ENCODE assay signal across 19 cellular contexts in genomic region chr7:155744931-155745683, GRCh38.
DNase-seq lines count a peak whose midpoint lies in the region; ATAC-seq, FAIRE-seq and TF ChIP-seq lines count a peak whose summit lies in the region.
"Had no signal": no experiment of that assay in that cellular context is flagged by ENCODE, and none has a peak within 500 bp of the region (broad histone marks: within the 10 kb centered on the region; RNA-seq: fewer than 3 reads in every experiment).

No MANE protein-coding gene starts in this region.

- H3K9me3 Mint-ChIP-seq in stimulated activated naive CD8-positive, alpha-beta T cell treated with anti-CD3 and anti-CD28 coated beads, Interleukin-15, Interleukin-2, amounts not matched to agents 100 ng/mL and 50 ng/mL, for 24 hours: no peaks in the 10 kb centered on the region
- H3K9me3 Mint-ChIP-seq in activated T-helper 17 cell treated with anti-CD3 and anti-CD28 coated beads, Interleukin-2, amount 50 U/mL, for 72 hours: no peaks in the 10 kb centered on the region
- H3K9me3 Mint-ChIP-seq in glutamatergic neuron (ENCODE audit: unreplicated experiment): peaks cover 3% of the 10 kb centered on the region
- H3K9me3 Mint-ChIP-seq: activated T-helper 1 cell treated with anti-CD3 and anti-CD28 coated beads, Interleukin-12 subunit alpha, Interleukin-12 subunit beta, Interleukin-2, Interleukin-4 antibody, amounts not matched to agents 30 ng/mL and 10 ng/mL and 1 ng/mL, durations not matched to agents 14 hours and 24 hours and 36 hours had no signal

- peaks cover 72% of the 10 kb centered on the region for H3K4me1 Mint-ChIP-seq in stimulated activated naive CD8-positive, alpha-beta T cell treated with anti-CD3 and anti-CD28 coated beads, Interleukin-15, Interleukin-2, amounts not matched to agents 100 ng/mL and 50 ng/mL, for 24 hours (ENCODE audit: low read depth)
- peaks cover 41% of the 10 kb centered on the region for H3K4me1 Mint-ChIP-seq in activated T-helper 17 cell treated with anti-CD3 and anti-CD28 coated beads, Interleukin-2, amount 50 U/mL, for 72 hours
- peaks cover 30% of the 10 kb centered on the region for H3K4me1 Mint-ChIP-seq in glutamatergic neuron (ENCODE audit: low read depth, unreplicated experiment)

- TF ChIP-seq CTCF in glutamatergic neuron (IDR thresholded peaks at IDR 0.05; ENCODE audit: partially characterized antibody, unreplicated experiment): no peak

- FAIRE-seq in GM12892 (lab: Jason Lieb, UNC): no peak
- FAIRE-seq: D721Med had no signal

- no peak for DNase-seq in stimulated activated naive CD8-positive, alpha-beta T cell treated with anti-CD3 and anti-CD28 coated beads, Interleukin-15, Interleukin-2, amounts not matched to agents 100 U/mL and 50 U/mL, for 24 hours
- no peak for DNase-seq in glutamatergic neuron
- DNase-seq in NCI-H1417 (lab: John Stamatoyannopoulos, UW): no peak
- DNase-seq in NCI-H1105 (lab: John Stamatoyannopoulos, UW): no peak
- DNase-seq in effector CD4-positive, alpha-beta T cell: no peak
- DNase-seq in GM12892 (ENCODE audit: insufficient read length): no peak
- DNase-seq: amniotic stem cell; cortex of kidney; heart left ventricle; NCI-H146; NCI-H510A treated with DMSO at 0.1 percent for 48 hours; NK-92 treated with Interleukin-12 subunit alpha and Interleukin-12 subunit beta, amount 100 ng/mL, for 24 hours; stimulated activated CD8-positive, alpha-beta memory T cell treated with anti-CD3 and anti-CD28 coated beads, Interleukin-4, amount 100 ng/mL, for 48 hours; testis had no signal

- peak overlapping the region; percentile 75 for H3K27ac Mint-ChIP-seq in stimulated activated naive CD8-positive, alpha-beta T cell treated with anti-CD3 and anti-CD28 coated beads, Interleukin-15, Interleukin-2, amounts not matched to agents 100 ng/mL and 50 ng/mL, for 24 hours
- H3K27ac Mint-ChIP-seq in activated T-helper 17 cell treated with anti-CD3 and anti-CD28 coated beads, Interleukin-2, amount 50 U/mL, for 72 hours: peak overlapping the region; percentile 92
- H3K27ac Mint-ChIP-seq in glutamatergic neuron (ENCODE audit: unreplicated experiment): peak overlapping the region; percentile 70

- no peak for TF ChIP-seq POLR2A in GM12892 (IDR thresholded peaks at IDR 0.05; ENCODE audit: low read depth, low read length)

- no peak overlapping the region for H3K4me3 Mint-ChIP-seq in stimulated activated naive CD8-positive, alpha-beta T cell treated with anti-CD3 and anti-CD28 coated beads, Interleukin-15, Interleukin-2, amounts not matched to agents 100 ng/mL and 50 ng/mL, for 24 hours
- H3K4me3 Mint-ChIP-seq in activated T-helper 17 cell treated with anti-CD3 and anti-CD28 coated beads, Interleukin-2, amount 50 U/mL, for 72 hours: peak overlapping the region; percentile 70
- H3K4me3 Mint-ChIP-seq in glutamatergic neuron (ENCODE audit: unreplicated experiment): peak overlapping the region; percentile 42
- H3K4me3 Mint-ChIP-seq: activated T-helper 1 cell treated with anti-CD3 and anti-CD28 coated beads, Interleukin-12 subunit alpha, Interleukin-12 subunit beta, Interleukin-2, Interleukin-4 antibody, amounts not matched to agents 30 ng/mL and 10 ng/mL and 1 ng/mL, durations not matched to agents 14 hours and 24 hours and 36 hours had no signal

- ATAC-seq in stimulated activated naive CD8-positive, alpha-beta T cell treated with anti-CD3 and anti-CD28 coated beads, Interleukin-15, Interleukin-2, amounts not matched to agents 100 U/mL and 50 U/mL, for 24 hours: no peak
- no peak for ATAC-seq in activated T-helper 17 cell treated with anti-CD3 and anti-CD28 coated beads, Interleukin-2, amount 50 U/mL, for 72 hours (replicated peaks)
- ATAC-seq: heart left ventricle, left lobe of liver had no signal

- H3K36me3 Mint-ChIP-seq in stimulated activated naive CD8-positive, alpha-beta T cell treated with anti-CD3 and anti-CD28 coated beads, Interleukin-15, Interleukin-2, amounts not matched to agents 100 ng/mL and 50 ng/mL, for 24 hours (ENCODE audit: low read depth): peaks cover 74% of the 10 kb centered on the region
- H3K36me3 Mint-ChIP-seq in activated T-helper 17 cell treated with anti-CD3 and anti-CD28 coated beads, Interleukin-2, amount 50 U/mL, for 72 hours (ENCODE audit: low read depth): peaks cover 98% of the 10 kb centered on the region
- H3K36me3 Mint-ChIP-seq in glutamatergic neuron (ENCODE audit: unreplicated experiment): no peaks in the 10 kb centered on the region

- H3K27me3 Mint-ChIP-seq in stimulated activated naive CD8-positive, alpha-beta T cell treated with anti-CD3 and anti-CD28 coated beads, Interleukin-15, Interleukin-2, amounts not matched to agents 100 ng/mL and 50 ng/mL, for 24 hours: no peaks in the 10 kb centered on the region
- H3K27me3 Mint-ChIP-seq in activated T-helper 17 cell treated with anti-CD3 and anti-CD28 coated beads, Interleukin-2, amount 50 U/mL, for 72 hours: no peaks in the 10 kb centered on the region
- H3K27me3 Mint-ChIP-seq in glutamatergic neuron (ENCODE audit: unreplicated experiment): peaks cover 4% of the 10 kb centered on the region
